In genomic region chr1:228101994-228102790, GRCh38 we compare ENCODE assay signal across 8 cellular contexts. TPM values are rescaled to one million over a fixed set of nuclear protein-coding genes. Genes with fewer than 3 reads are reported as not detected.
DNase-seq lines count a peak whose midpoint lies in the region; TF ChIP-seq lines count a peak whose summit lies in the region.

No MANE protein-coding gene starts in this region.

- H3K4me1 Mint-ChIP-seq in neural progenitor cell: peaks cover 21% of the 10 kb centered on the region

- H3K9me3 Mint-ChIP-seq in neural progenitor cell: no peaks in the 10 kb centered on the region

- TF ChIP-seq CTCF in GM12873 (IDR thresholded peaks at IDR 0.05; ENCODE audit: insufficient read depth, low read depth, low read length, missing control alignments) (peak; percentile 40), esophagus muscularis mucosa (IDR thresholded peaks at IDR 0.05) (no peak), neural progenitor cell (IDR thresholded peaks at IDR 0.05) (peak; percentile 48)

- no peak for TF ChIP-seq EP300 in esophagus muscularis mucosa (IDR thresholded peaks at IDR 0.05)

- peaks cover 17% of the 10 kb centered on the region for H3K79me2 ChIP-seq in neural progenitor cell (ENCODE audit: low read depth)

- no peak overlapping the region for H3K27ac Mint-ChIP-seq in neural progenitor cell

- intact Hi-C loops in esophagus muscularis mucosa (cut with DNase I): loop anchor here (5.0 kb wide), 1 partner anchor 155 kb away; the partner anchor contains the start of gene WNT9A

- CTCF ChIA-PET in HEK293T (lab: Yijun Ruan, JAX): no interaction called here

- peak overlapping the region; percentile 83 for H3K9ac ChIP-seq in neural progenitor cell

- H3K36me3 ChIP-seq in esophagus muscularis mucosa (peaks cover 34 to 60% (median 57%) of the 10 kb centered on the region in 4 donors), neural progenitor cell (no peaks in the 10 kb centered on the region)

- DNase-seq in HEK293T (ENCODE audit: extremely low spot score) (peak; percentile 77), NCI-H146 (lab: John Stamatoyannopoulos, UW) (peak; percentile 54), activated T-cell treated with anti-CD3 and anti-CD28 coated beads for 24 hours (ENCODE audit: low read depth) (peak; percentile 37), esophagus muscularis mucosa (ENCODE audit: extremely low spot score) (no peak), neural progenitor cell (ENCODE audit: low spot score) (peak; percentile 71), occipital lobe (lab: John Stamatoyannopoulos, UW) (no peak), GOT3 (lab: John Stamatoyannopoulos, UW) (no peak)

- H3F3A ChIP-seq in neural progenitor cell (ENCODE audit: low read depth): peaks cover 21% of the 10 kb centered on the region

- H3K4me3 Mint-ChIP-seq in neural progenitor cell: peak overlapping the region; percentile 86

- H4K20me1 ChIP-seq in neural progenitor cell (ENCODE audit: low read depth): peaks cover 35% of the 10 kb centered on the region

- peak overlapping the region; percentile 88 to 97 (median 94) for H3K27ac ChIP-seq in esophagus muscularis mucosa (replicated peaks in 1 of 4)
- H3K27ac ChIP-seq in neural progenitor cell: no peak overlapping the region

- peaks cover 11% of the 10 kb centered on the region for H3K27me3 Mint-ChIP-seq in neural progenitor cell (ENCODE audit: insufficient read depth, low read depth)

- no peaks in the 10 kb centered on the region for H3K9me3 ChIP-seq in esophagus muscularis mucosa
- no peaks in the 10 kb centered on the region for H3K9me3 ChIP-seq in neural progenitor cell (ENCODE audit: low read depth)

- H3K36me3 Mint-ChIP-seq in neural progenitor cell: peaks cover 22% of the 10 kb centered on the region

- TF ChIP-seq POLR2A in esophagus muscularis mucosa (IDR thresholded peaks at IDR 0.05; ENCODE audit: low read depth): no peak

- H3K4me1 ChIP-seq in esophagus muscularis mucosa: peaks cover 22 to 42% (median 30%) of the 10 kb centered on the region in 4 donors
- peaks cover 8% of the 10 kb centered on the region for H3K4me1 ChIP-seq in neural progenitor cell

- no peaks in the 10 kb centered on the region for H3K27me3 ChIP-seq in esophagus muscularis mucosa
- H3K27me3 ChIP-seq in neural progenitor cell: no peaks in the 10 kb centered on the region

- no peak overlapping the region for H2AFZ ChIP-seq in neural progenitor cell (replicated peaks)

- H3K4me2 ChIP-seq in neural progenitor cell: peak overlapping the region; percentile 94

- WGBS in esophagus muscularis mucosa: 25% methylated on average over 12 of the region's 73 CpGs

- H3K4me3 ChIP-seq in esophagus muscularis mucosa: peak overlapping the region; percentile 79 to 97 (median 87)
- H3K4me3 ChIP-seq in neural progenitor cell: peak overlapping the region; percentile 70

- POLR2A ChIA-PET in HEK293T (lab: Yijun Ruan, JAX): interaction anchor here (1.2 to 4.9 kb wide), 3 partner anchors 10 to 20 kb away, joined by 3 to 23 read pairs (median 4); partner anchors contain the start of gene ARF1

TF ChIP-seq in HEK293T, 16 proteins besides CTCF, POLR2A, EP300 and RAD21:
- TF ChIP-seq L3MBTL2 (conservative IDR thresholded peaks at IDR 0.05) (peak; percentile 38), SUZ12 (IDR thresholded peaks at IDR 0.05) (no peak), TARDBP (IDR thresholded peaks at IDR 0.05) (peak; percentile 7; the same call in 1 of the 2 replicates), LEF1 (IDR thresholded peaks at IDR 0.05; ENCODE audit: borderline replicate concordance) (no peak), HDGF (IDR thresholded peaks at IDR 0.05; ENCODE audit: borderline replicate concordance) (peak; percentile 49; the same call in 1 of the 2 replicates)
TF ChIP-seq in HEK293T: peak in this region for 3.

RNA-seq across cellular contexts. Expression of gene C1orf35, which starts 0.9 kb away (rescaled TPM):
- total RNA-seq in esophagus muscularis mucosa (10 to 100 TPM; 11.2 to 24.3 (median 11.9) TPM), neural progenitor cell (ENCODE audit: low replicate concordance) (11.8 and 19.7 TPM in 2 replicates), occipital lobe (4.1 TPM)

RNA-seq across cellular contexts. Expression of gene MRPL55, which starts 6.9 kb away (rescaled TPM):
- total RNA-seq in esophagus muscularis mucosa: 10 to 100 TPM; 52.3 to 64.9 (median 60.1) TPM
- 42.4 and 68.3 TPM in 2 replicates for total RNA-seq in neural progenitor cell (ENCODE audit: low replicate concordance)
- total RNA-seq in occipital lobe: 24.8 TPM

RNA-seq across cellular contexts. Expression of gene ARF1, which starts 19.7 kb away (rescaled TPM):
- total RNA-seq in esophagus muscularis mucosa (100 to 1,000 TPM; 238 to 392 (median 346) TPM), neural progenitor cell (ENCODE audit: low replicate concordance) (95.1 and 147 TPM in 2 replicates), occipital lobe (96.2 TPM)

RNA-seq across cellular contexts. Expression of gene GUK1, which starts 37.9 kb away (rescaled TPM):
- total RNA-seq in esophagus muscularis mucosa (100 to 1,000 TPM; 292 to 354 (median 305) TPM), neural progenitor cell (ENCODE audit: low replicate concordance) (87.7 and 119 TPM in 2 replicates), occipital lobe (91.6 TPM)

RNA-seq across cellular contexts. Expression of gene GJC2, which starts 47.5 kb away (rescaled TPM):
- total RNA-seq in esophagus muscularis mucosa (10 to 100 TPM in 1 of 4 donors, 1 to 10 TPM in 3; 6.0 to 11.3 (median 7.8) TPM), neural progenitor cell (ENCODE audit: low replicate concordance) (0.25 TPM in 1 of 2 replicates, not detected in the other), occipital lobe (1.1 TPM)

Comparison
In these comparisons a context has a peak if more than half of its experiments do, and no peak if none do; other contexts are left out.
1. CTCF ChIP-seq: peak in GM12873 (single experiment) and neural progenitor cell (single experiment); none in esophagus muscularis mucosa (0 of 3).
2. DNase-seq: peak in HEK293T (single experiment), NCI-H146 (single experiment), activated T-cell treated with anti-CD3 and anti-CD28 coated beads for 24 hours (single experiment) and neural progenitor cell (single experiment); none in esophagus muscularis mucosa (single experiment), occipital lobe (single experiment) and GOT3 (single experiment).